8 cellular contexts compared by ENCODE assay signal in the genomic region with DNA sequence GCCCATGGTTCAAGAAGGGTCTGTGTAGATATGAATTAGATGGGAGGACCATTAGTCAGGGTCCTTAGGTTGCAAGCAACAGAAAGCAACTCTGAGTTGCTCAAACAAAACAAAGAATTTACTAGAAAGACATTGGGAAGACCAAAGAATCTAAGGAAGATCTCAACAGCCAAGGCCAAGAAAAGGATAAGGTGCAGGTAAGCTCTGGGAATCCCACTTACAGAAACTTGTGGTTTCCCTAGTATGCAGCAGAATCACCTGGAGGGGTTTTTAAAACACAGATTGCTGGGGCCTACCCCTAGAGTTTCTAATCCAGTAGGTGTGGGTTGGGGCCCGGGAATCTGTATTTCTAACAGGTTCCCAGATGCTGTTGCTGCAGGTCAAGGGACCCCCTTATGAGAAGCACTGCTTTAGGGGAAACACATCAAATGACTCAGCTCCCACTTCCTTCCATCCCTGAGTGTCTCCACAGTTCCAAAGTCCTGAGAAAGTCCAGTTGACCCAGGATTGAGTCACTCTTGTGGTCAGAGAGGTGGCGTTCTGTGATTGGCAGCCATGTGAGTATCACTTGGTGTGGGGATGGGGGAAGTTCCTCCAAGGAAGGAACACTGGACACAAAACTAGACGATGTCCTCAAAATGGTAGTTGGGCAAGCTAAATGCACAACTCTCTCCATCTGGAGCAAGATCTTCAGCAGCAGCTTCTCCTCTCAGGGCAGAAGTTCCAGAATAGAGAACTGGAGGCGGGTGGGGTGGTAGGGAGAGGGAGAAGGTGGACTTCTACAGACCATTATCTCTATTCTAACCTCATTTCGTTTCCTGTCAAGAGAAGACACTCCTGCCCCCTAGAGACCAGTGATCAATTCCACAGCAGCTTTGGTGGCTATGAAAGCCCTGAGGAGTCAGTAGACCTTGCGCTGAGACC. TPM values are rescaled to one million over a fixed set of nuclear protein-coding genes. Genes with fewer than 3 reads are reported as not detected.
DNase-seq lines count a peak whose midpoint lies in the region; ATAC-seq and TF ChIP-seq lines count a peak whose summit lies in the region.

No MANE protein-coding gene starts in this region.

- no peak overlapping the region for H4K8ac ChIP-seq in mesendoderm (ENCODE audit: low read depth, low read length)

- no peaks in the 10 kb centered on the region for H3F3A ChIP-seq in Loucy (ENCODE audit: low read depth)

- no peak for ATAC-seq in HG03521 (IDR thresholded peaks at IDR 0.05; ENCODE audit: unreplicated experiment)
- no peak for ATAC-seq in HG02588 (IDR thresholded peaks at IDR 0.05; ENCODE audit: unreplicated experiment)

- no peaks in the 10 kb centered on the region for H4K20me1 ChIP-seq in Loucy (ENCODE audit: insufficient read depth, low read length, poor library complexity, severe bottlenecking)

- in situ Hi-C loops in brain microvascular endothelial cell (cut with HindIII; ENCODE audit: low pct_ligation_motif_present, low sequenced_read_pairs): no loop called here

- H3K23ac ChIP-seq in mesendoderm (ENCODE audit: low read length): no peak overlapping the region

- H3K79me1 ChIP-seq in mesendoderm (ENCODE audit: low read length): no peaks in the 10 kb centered on the region

- no CpG with 5 or more reads among the region's 6 CpGs for WGBS in mesendoderm (ENCODE audit: extremely low coverage, insufficient coverage, low lambda C conversion rate)

- H3K79me2 ChIP-seq in Loucy (ENCODE audit: insufficient read depth, low read length) (no peaks in the 10 kb centered on the region), mesendoderm (ENCODE audit: control insufficient read depth, insufficient read depth, low read length) (no peaks in the 10 kb centered on the region)

- H3K4me1 ChIP-seq in Loucy (ENCODE audit: insufficient read depth, low read length, poor library complexity, severe bottlenecking): peaks cover 16% of the 10 kb centered on the region
- H3K4me1 ChIP-seq in mesendoderm (ENCODE audit: control insufficient read depth, low read depth, low read length): no peaks in the 10 kb centered on the region

- H3K4me2 ChIP-seq in Loucy (ENCODE audit: low read depth, low read length, poor library complexity, severe bottlenecking): no peak overlapping the region
- no peak overlapping the region for H3K4me2 ChIP-seq in mesendoderm (ENCODE audit: low read length)

- no peak overlapping the region for H4K5ac ChIP-seq in mesendoderm (ENCODE audit: low read length)

- H3K36me3 ChIP-seq in Loucy (ENCODE audit: insufficient read depth, low read length): no peaks in the 10 kb centered on the region
- H3K36me3 ChIP-seq in brain microvascular endothelial cell (replicated peaks): no peaks in the 10 kb centered on the region
- H3K36me3 ChIP-seq in mesendoderm (ENCODE audit: control insufficient read depth, insufficient read depth, low read length): no peaks in the 10 kb centered on the region

- H2BK5ac ChIP-seq in mesendoderm (ENCODE audit: low read length): no peak overlapping the region

- peak; percentile 63 for TF ChIP-seq CTCF in Loucy (conservative IDR thresholded peaks at IDR 0.05; ENCODE audit: low read length)
- peak; percentile 59 for TF ChIP-seq CTCF in brain microvascular endothelial cell (IDR thresholded peaks at IDR 0.05; ENCODE audit: low read depth, low read length, missing control alignments)

- H3K9ac ChIP-seq in Loucy (ENCODE audit: low read depth, low read length, poor library complexity, severe bottlenecking) (no peak overlapping the region), mesendoderm (ENCODE audit: low read length) (no peak overlapping the region)

- H2BK15ac ChIP-seq in mesendoderm (replicated peaks; ENCODE audit: low read depth): no peak overlapping the region

- no peak overlapping the region for H3K56ac ChIP-seq in mesendoderm (ENCODE audit: low read length)

- no peak overlapping the region for H3K18ac ChIP-seq in mesendoderm (ENCODE audit: low read length)

- H3K4me3 ChIP-seq in Loucy (ENCODE audit: low read length, poor library complexity, severe bottlenecking) (no peak overlapping the region), brain microvascular endothelial cell (ENCODE audit: low read depth, low read length) (no peak overlapping the region), mesendoderm (ENCODE audit: low read length) (no peak overlapping the region)

- H2BK120ac ChIP-seq in mesendoderm (ENCODE audit: low read depth, low read length): no peak overlapping the region

- no peaks in the 10 kb centered on the region for H3K27me3 ChIP-seq in Loucy (ENCODE audit: insufficient read depth, low read length, poor library complexity, severe bottlenecking)
- no peaks in the 10 kb centered on the region for H3K27me3 ChIP-seq in brain microvascular endothelial cell (replicated peaks)
- H3K27me3 ChIP-seq in mesendoderm (ENCODE audit: insufficient read depth, low read length, poor library complexity): no peaks in the 10 kb centered on the region

- H2AK5ac ChIP-seq in mesendoderm (ENCODE audit: low read length): no peak overlapping the region

- H3K4ac ChIP-seq in mesendoderm (ENCODE audit: low read depth, low read length): no peak overlapping the region

- no peaks in the 10 kb centered on the region for H3K9me3 ChIP-seq in Loucy (ENCODE audit: insufficient read depth, low read depth, low read length)

- no peaks in the 10 kb centered on the region for H3K9me2 ChIP-seq in Loucy (replicated peaks; ENCODE audit: low read depth, low read length)

- H2AFZ ChIP-seq in Loucy (ENCODE audit: low read length): no peak overlapping the region; the same call in 1 of the 2 replicates

- DNase-seq in EH (ENCODE audit: low read depth): peak; percentile 92
- peak; percentile 84 for DNase-seq in brain microvascular endothelial cell
- peak; percentile 67 for DNase-seq in mesendoderm
- DNase-seq in NCI-H510A treated with DMSO at 0.1 percent for 48 hours (lab: John Stamatoyannopoulos, UW): no peak
- DNase-seq in KG1 (lab: John Stamatoyannopoulos, UW): no peak

- H3K27ac ChIP-seq in brain microvascular endothelial cell: peak overlapping the region; percentile 77
- H3K27ac ChIP-seq in mesendoderm (ENCODE audit: low read depth, low read length): no peak overlapping the region

RNA-seq across cellular contexts. Expression of gene EYA3, which starts 24.2 kb away (rescaled TPM):
- polyA plus RNA-seq in mesendoderm (2013, experiment 1 of 2): 16.8 TPM
- polyA plus RNA-seq in mesendoderm (2013, experiment 2 of 2): 18.5 TPM

Comparison
In these comparisons a context has a peak if more than half of its experiments do, and no peak if none do; other contexts are left out.
1. DNase-seq: peak in EH (single experiment), brain microvascular endothelial cell (single experiment) and mesendoderm (single experiment); none in NCI-H510A treated with DMSO at 0.1 percent for 48 hours (single experiment) and KG1 (single experiment).